25 cellular contexts compared by ENCODE assay signal in genomic region chr1:198030682-198031081, GRCh38.
A peak's percentile ranks its signal among the peaks of the same experiment; 100 is the strongest.
DNase-seq lines count a peak whose midpoint lies in the region; ATAC-seq, FAIRE-seq and TF ChIP-seq lines count a peak whose summit lies in the region.
"Had no signal": no experiment of that assay in that cellular context is flagged by ENCODE, and none has a peak within 500 bp of the region (broad histone marks: within the 10 kb centered on the region; RNA-seq: fewer than 3 reads in every experiment).

No MANE protein-coding gene starts in this region.

- peak in 1 of 2 donors; percentile 2 for TF ChIP-seq RAD21 in liver (IDR thresholded peaks at IDR 0.05)
- TF ChIP-seq RAD21 in HepG2 (CRISPR knock-in tag; IDR thresholded peaks at IDR 0.05): no peak

- H3K4me3 Mint-ChIP-seq in activated CD4-positive, alpha-beta T cell treated with anti-CD3 and anti-CD28 coated beads, Interleukin-2, amount 10 ng/mL, durations not matched to agents 24 days and 14 days: no peak overlapping the region
- H3K4me3 Mint-ChIP-seq: CD8-positive, alpha-beta T cell; stimulated activated effector memory CD8-positive, alpha-beta T cell treated with anti-CD3 and anti-CD28 coated beads, Interleukin-12 subunit alpha, Interleukin-12 subunit beta, amount 100 ng/mL, for 72 hours; T-helper 2 cell treated with Interferon-gamma antibody and Interleukin-4, amounts not matched to agents 5 μg/mL and 100 μg/mL, for 36 hours had no signal

- no peaks in the 10 kb centered on the region for H3K79me2 ChIP-seq in HepG2 (ENCODE audit: insufficient read depth, low read length)

- in situ Hi-C loops in HepG2 (cut with HindIII; ENCODE audit: extremely low pct_ligation_motif_present, low pct_unique_long_range_greater_than_20kb): no loop called here

- no peaks in the 10 kb centered on the region for H4K20me1 ChIP-seq in HepG2 (ENCODE audit: insufficient read depth, low read length)

- no peaks in the 10 kb centered on the region for H3K9me3 Mint-ChIP-seq in activated CD4-positive, alpha-beta T cell treated with anti-CD3 and anti-CD28 coated beads, Interleukin-2, amount 10 ng/mL, durations not matched to agents 24 days and 14 days
- H3K9me3 Mint-ChIP-seq: CD8-positive, alpha-beta T cell; stimulated activated effector memory CD8-positive, alpha-beta T cell treated with anti-CD3 and anti-CD28 coated beads, Interleukin-12 subunit alpha, Interleukin-12 subunit beta, amount 100 ng/mL, for 72 hours; T-helper 2 cell treated with Interferon-gamma antibody and Interleukin-4, amounts not matched to agents 5 μg/mL and 100 μg/mL, for 36 hours had no signal

- H3K27me3 Mint-ChIP-seq in activated CD4-positive, alpha-beta T cell treated with anti-CD3 and anti-CD28 coated beads, Interleukin-2, amount 10 ng/mL, durations not matched to agents 24 days and 14 days: peaks cover 8% of the 10 kb centered on the region

- ATAC-seq in HepG2 (no peak), HG03108 (IDR thresholded peaks at IDR 0.05; ENCODE audit: unreplicated experiment) (no peak)
- ATAC-seq in stimulated activated naive CD8-positive, alpha-beta T cell treated with anti-CD3 and anti-CD28 coated beads, Interleukin-15, Interleukin-2, amounts not matched to agents 100 U/mL and 50 U/mL, for 24 hours: no peak
- ATAC-seq: A549; CD8-positive, alpha-beta T cell; gastrocnemius medialis; left ventricle myocardium superior; PC-3; stimulated activated effector memory CD8-positive, alpha-beta T cell treated with anti-CD3 and anti-CD28 coated beads, Interleukin-12 subunit alpha, Interleukin-12 subunit beta, amount 100 ng/mL, for 72 hours had no signal

- POLR2A ChIA-PET in HepG2 (lab: Yijun Ruan, JAX): no interaction called here

- H3K4me2 ChIP-seq in HepG2 (ENCODE audit: low read depth, low read length): no peak overlapping the region
- H3K4me2 ChIP-seq: A549 had no signal

- DNase-seq in HepG2 (ENCODE audit: low spot score) (no peak), adipocyte (ENCODE audit: low read depth) (peak; percentile 69), fibroblast of pulmonary artery (ENCODE audit: low read depth) (peak; percentile 18), NCI-H187 treated with DMSO at 0.1 percent for 48 hours (lab: John Stamatoyannopoulos, UW) (no peak)
- no peak for DNase-seq in activated CD4-positive, alpha-beta T cell treated with anti-CD3 and anti-CD28 coated beads, Interleukin-2, amount 10 ng/mL, durations not matched to agents 24 days and 14 days
- no peak for DNase-seq in stimulated activated naive CD8-positive, alpha-beta T cell treated with anti-CD3 and anti-CD28 coated beads, Interleukin-15, Interleukin-2, amounts not matched to agents 100 U/mL and 50 U/mL, for 24 hours
- DNase-seq: activated CD8-positive, alpha-beta memory T cell treated with anti-CD3 and anti-CD28 coated beads for 24 hours; CD8-positive, alpha-beta T cell; central memory CD4-positive, alpha-beta T cell; effector CD8-positive, alpha-beta T cell; gastrocnemius medialis; H7; KBM-7; left ventricle myocardium superior; NCI-H1105 treated with DMSO at 0.1 percent for 48 hours; NCI-H2171; PC-3; retina; tibial artery had no signal

- CTCF ChIA-PET in HepG2 (lab: Yijun Ruan, JAX; ENCODE audit: low intra/inter-chr PET ratio, low total read pairs): no interaction called here

- peak overlapping the region in 1 of 2 donors; percentile 34 for H3K9ac ChIP-seq in liver (ENCODE audit: low read depth in 1 of 2, low read length in 2 of 2)
- H3K9ac ChIP-seq in HepG2 (ENCODE audit: insufficient read depth, low read depth, low read length): no peak overlapping the region
- no peak overlapping the region for H3K9ac ChIP-seq in adipocyte (ENCODE audit: low read length)

- no peaks in the 10 kb centered on the region for H3K27me3 ChIP-seq in liver (ENCODE audit: control insufficient read depth in 4 of 4, insufficient read depth in 4 of 4, low read length in 3 of 4)
- H3K27me3 ChIP-seq in HepG2 (ENCODE audit: control insufficient read depth in 1 of 2, insufficient read depth in 2 of 2, low read length in 2 of 2): no peaks in the 10 kb centered on the region
- no peaks in the 10 kb centered on the region for H3K27me3 ChIP-seq in adipocyte (replicated peaks; ENCODE audit: control insufficient read depth, insufficient read depth, low read length)
- H3K27me3 ChIP-seq: gastrocnemius medialis, neutrophil, tibial artery had no signal

- TF ChIP-seq CTCF in liver (IDR thresholded peaks at IDR 0.05; ENCODE audit: low read depth, low read length, missing input control) (no peak), HepG2 (CRISPR knock-in tag; IDR thresholded peaks at IDR 0.05) (no peak), fibroblast of pulmonary artery (IDR thresholded peaks at IDR 0.05; ENCODE audit: low read length, missing control alignments) (no peak)

- intact Hi-C loops in HepG2 (cut with micrococcal nuclease; ENCODE audit: unreplicated experiment): no loop called here
- intact Hi-C loops in activated CD4-positive, alpha-beta T cell treated with anti-CD3 and anti-CD28 coated beads, Interleukin-2, amount 10 ng/mL, durations not matched to agents 24 days and 14 days (cut with micrococcal nuclease): no loop called here

- H3K27ac ChIP-seq in liver (ENCODE audit: low read depth in 1 of 2, low read length in 2 of 2) (peak overlapping the region; percentile 26 to 67), HepG2 (ENCODE audit: extremely low read length, insufficient read depth, low read length) (no peak overlapping the region)
- H3K27ac ChIP-seq: A549, gastrocnemius medialis, neutrophil, tibial artery had no signal

- no peaks in the 10 kb centered on the region for H3K9me3 ChIP-seq in liver (ENCODE audit: control insufficient read depth in 4 of 4, low read length in 3 of 4)
- H3K9me3 ChIP-seq in HepG2 (ENCODE audit: low read length): no peaks in the 10 kb centered on the region
- H3K9me3 ChIP-seq in adipocyte (ENCODE audit: control insufficient read depth, low read length): no peaks in the 10 kb centered on the region
- H3K9me3 ChIP-seq: A549, gastrocnemius medialis, neutrophil, tibial artery had no signal

- H3K4me1 Mint-ChIP-seq in activated CD4-positive, alpha-beta T cell treated with anti-CD3 and anti-CD28 coated beads, Interleukin-2, amount 10 ng/mL, durations not matched to agents 24 days and 14 days: peaks cover 3% of the 10 kb centered on the region
- H3K4me1 Mint-ChIP-seq: stimulated activated effector memory CD8-positive, alpha-beta T cell treated with anti-CD3 and anti-CD28 coated beads, Interleukin-12 subunit alpha, Interleukin-12 subunit beta, amount 100 ng/mL, for 72 hours had no signal

- no peak overlapping the region for H2AFZ ChIP-seq in HepG2 (ENCODE audit: low read length)

- TF ChIP-seq EP300 in HepG2 (IDR thresholded peaks at IDR 0.05; ENCODE audit: low read depth in 2 of 2, low read length in 2 of 2) (no peak), HepG2 (CRISPR knock-in tag; IDR thresholded peaks at IDR 0.05; ENCODE audit: borderline replicate concordance) (no peak)

- no TSS peak for BruUV-seq in HepG2 (replicated peaks; lab: Mats Ljungman, UMichigan)

- H3K36me3 ChIP-seq in liver (ENCODE audit: control insufficient read depth in 4 of 4, insufficient read depth in 3 of 4, low read depth in 1 of 4, low read length in 3 of 4) (no peaks in the 10 kb centered on the region), HepG2 (replicated peaks in 1 of 2; ENCODE audit: control insufficient read depth in 1 of 2, insufficient read depth in 2 of 2, low read length in 2 of 2) (no peaks in the 10 kb centered on the region), adipocyte (ENCODE audit: control insufficient read depth, insufficient read depth, low read length, severe bottlenecking) (no peaks in the 10 kb centered on the region)
- H3K36me3 ChIP-seq: gastrocnemius medialis, neutrophil, tibial artery had no signal

- H3K4me1 ChIP-seq in liver (ENCODE audit: control insufficient read depth in 4 of 4, insufficient read depth in 4 of 4, low read length in 3 of 4): peaks cover 0 to 21% (median 12%) of the 10 kb centered on the region in 4 donors
- no peaks in the 10 kb centered on the region for H3K4me1 ChIP-seq in HepG2 (ENCODE audit: insufficient read depth, low read length)
- peaks cover 12% of the 10 kb centered on the region for H3K4me1 ChIP-seq in adipocyte (ENCODE audit: control insufficient read depth, insufficient read depth, low read length)
- H3K4me1 ChIP-seq: A549, gastrocnemius medialis, tibial artery had no signal

- no peak for FAIRE-seq in HepG2 (lab: Jason Lieb, UNC)
- FAIRE-seq: A549 had no signal

- no peak for TF ChIP-seq POLR2A in HepG2 (IDR thresholded peaks at IDR 0.05; ENCODE audit: insufficient read depth in 1 of 2, low read depth in 2 of 2, low read length in 2 of 2)

- peak overlapping the region; percentile 36 to 49 (median 37) for H3K4me3 ChIP-seq in liver (ENCODE audit: low read depth in 1 of 3, low read length in 3 of 3)
- H3K4me3 ChIP-seq in HepG2 (replicated peaks in 1 of 3; ENCODE audit: insufficient read depth in 1 of 3, low read depth in 2 of 3, low read length in 3 of 3): no peak overlapping the region
- H3K4me3 ChIP-seq in adipocyte (ENCODE audit: low read length): peak overlapping the region; percentile 11
- H3K4me3 ChIP-seq in fibroblast of pulmonary artery (replicated peaks; ENCODE audit: low read depth, low read length): no peak overlapping the region
- H3K4me3 ChIP-seq: A549, gastrocnemius medialis, tibial artery had no signal

- 15% methylated on average over 2 of the region's 2 CpGs for WGBS in liver
- 8% methylated on average over 2 of the region's 2 CpGs for WGBS in HepG2 (ENCODE audit: low lambda C conversion rate)

- no peaks in the 10 kb centered on the region for H3K36me3 Mint-ChIP-seq in activated CD4-positive, alpha-beta T cell treated with anti-CD3 and anti-CD28 coated beads, Interleukin-2, amount 10 ng/mL, durations not matched to agents 24 days and 14 days (ENCODE audit: low read depth)
- H3K36me3 Mint-ChIP-seq: CD8-positive, alpha-beta T cell; stimulated activated effector memory CD8-positive, alpha-beta T cell treated with anti-CD3 and anti-CD28 coated beads, Interleukin-12 subunit alpha, Interleukin-12 subunit beta, amount 100 ng/mL, for 72 hours had no signal

- no peak overlapping the region for H3K27ac Mint-ChIP-seq in activated CD4-positive, alpha-beta T cell treated with anti-CD3 and anti-CD28 coated beads, Interleukin-2, amount 10 ng/mL, durations not matched to agents 24 days and 14 days
- H3K27ac Mint-ChIP-seq: CD8-positive, alpha-beta T cell; stimulated activated effector memory CD8-positive, alpha-beta T cell treated with anti-CD3 and anti-CD28 coated beads, Interleukin-12 subunit alpha, Interleukin-12 subunit beta, amount 100 ng/mL, for 72 hours; T-helper 2 cell treated with Interferon-gamma antibody and Interleukin-4, amounts not matched to agents 5 μg/mL and 100 μg/mL, for 36 hours had no signal

TF ChIP-seq in liver, 16 proteins besides CTCF, POLR2A, EP300 and RAD21:
- TF ChIP-seq SP1 (IDR thresholded peaks at IDR 0.05) (peak; percentile 49), EGR1 (IDR thresholded peaks at IDR 0.05; ENCODE audit: low read depth in 2 of 2) (no peak), RXRA (IDR thresholded peaks at IDR 0.05) (peak; percentile 43 to 68), HNF4G (IDR thresholded peaks at IDR 0.05) (no peak)

TF ChIP-seq in HepG2, 621 proteins besides CTCF, POLR2A, EP300 and RAD21 (continues in another document):
- TF ChIP-seq ZNF547 (CRISPR knock-in tag; IDR thresholded peaks at IDR 0.05): no peak
- no peak for TF ChIP-seq STAG1 (CRISPR knock-in tag; IDR thresholded peaks at IDR 0.05)

Comparison
In these comparisons a context has a peak if more than half of its experiments do, and no peak if none do; other contexts are left out.
1. H3K4me3 ChIP-seq: peak in liver (3 of 3) and adipocyte (single experiment); none in HepG2 (0 of 3) and fibroblast of pulmonary artery (single experiment).
2. DNase-seq: peak in adipocyte (single experiment) and fibroblast of pulmonary artery (single experiment); none in HepG2 (single experiment), activated CD4-positive, alpha-beta T cell treated with anti-CD3 and anti-CD28 coated beads, Interleukin-2, amount 10 ng/mL, durations not matched to agents 24 days and 14 days (single experiment), NCI-H187 treated with DMSO at 0.1 percent for 48 hours (single experiment) and stimulated activated naive CD8-positive, alpha-beta T cell treated with anti-CD3 and anti-CD28 coated beads, Interleukin-15, Interleukin-2, amounts not matched to agents 100 U/mL and 50 U/mL, for 24 hours (single experiment).